ENCODE assay signal across 8 cellular contexts in genomic region chr9:10366171-10366779, GRCh38.
DNase-seq lines count a peak whose midpoint lies in the region; ATAC-seq, FAIRE-seq and TF ChIP-seq lines count a peak whose summit lies in the region.

No MANE protein-coding gene starts in this region.

- H2BK15ac ChIP-seq in H1 (ENCODE audit: low read length): no peak overlapping the region

- no peak for TF ChIP-seq EP300 in H1 (IDR thresholded peaks at IDR 0.05; ENCODE audit: borderline replicate concordance in 1 of 2, low read depth in 2 of 2, low read length in 2 of 2)
- no peak for TF ChIP-seq EP300 in neural cell (conservative IDR thresholded peaks at IDR 0.05; ENCODE audit: poor library complexity, severe bottlenecking)

- H3K4me3 ChIP-seq in H1 (ENCODE audit: extremely low read depth in 1 of 4, insufficient read depth in 2 of 4, low read depth in 3 of 4, low read length in 4 of 4): no peak overlapping the region
- H3K4me3 ChIP-seq in neural cell (ENCODE audit: low read length): no peak overlapping the region

- no peaks in the 10 kb centered on the region for H3K23me2 ChIP-seq in H1 (ENCODE audit: low read depth, low read length)

- H3K27me3 ChIP-seq in H1 (replicated peaks in 1 of 4; ENCODE audit: control insufficient read depth in 3 of 4, extremely low read depth in 1 of 4, insufficient read depth in 3 of 4, low read length in 3 of 4) (no peaks in the 10 kb centered on the region), neural cell (ENCODE audit: insufficient read depth, low read depth, low read length) (no peaks in the 10 kb centered on the region)
- H3K27me3 ChIP-seq in CD4-positive, alpha-beta T cell (ENCODE audit: control insufficient read depth, insufficient read depth, low read length): no peaks in the 10 kb centered on the region

- no peaks in the 10 kb centered on the region for H4K20me1 ChIP-seq in H1 (replicated peaks in 1 of 2; ENCODE audit: control insufficient read depth in 1 of 2, insufficient read depth in 2 of 2, low read length in 2 of 2)
- H4K20me1 ChIP-seq in neural cell (ENCODE audit: insufficient read depth): no peaks in the 10 kb centered on the region

- H2BK20ac ChIP-seq in H1 (ENCODE audit: low read length): no peak overlapping the region

- H2BK12ac ChIP-seq in H1 (ENCODE audit: low read depth, low read length): no peak overlapping the region

- intact Hi-C loops in CD4-positive, alpha-beta T cell (cut with DNase I, micrococcal nuclease): no loop called here
- intact Hi-C loops in posterior cingulate gyrus (cut with DNase I): loop anchor here (2.0 kb wide), 1 partner anchor 953 kb away; no protein-coding TSS in a partner anchor

- no peak overlapping the region for H4K8ac ChIP-seq in H1 (ENCODE audit: extremely low read depth, insufficient read depth, low read length)

- CTCF ChIA-PET in H1 (lab: Charles Lee; ENCODE audit: partially characterized antibody): interaction anchor here (0.6 to 1.4 kb wide), 5 partner anchors 15 to 953 kb away, joined by 3 read pairs; no protein-coding TSS in a partner anchor
- CTCF ChIA-PET in CD4-positive, alpha-beta T cell (lab: Charles Lee): no interaction called here

- TF ChIP-seq RAD21 in H1 (IDR thresholded peaks at IDR 0.05 in 1 of 2, conservative IDR thresholded peaks at IDR 0.05 in 1 of 2; ENCODE audit: low read depth in 2 of 2, low read length in 2 of 2) (peak; percentile 93), neural cell (conservative IDR thresholded peaks at IDR 0.05) (peak; percentile 95)

- H3K23ac ChIP-seq in H1 (ENCODE audit: insufficient read length): no peak overlapping the region

- H3K27me3 Mint-ChIP-seq in CD4-positive, alpha-beta T cell: no peaks in the 10 kb centered on the region

- H3K9ac ChIP-seq in H1 (replicated peaks in 1 of 4; ENCODE audit: extremely low read depth in 1 of 4, low read depth in 3 of 4, low read length in 3 of 4): no peak overlapping the region
- H3K9ac ChIP-seq in neural cell (ENCODE audit: low read length): no peak overlapping the region

- peak in 2 of 3 experiments; percentile 59 to 75; a peak in 3 of 4 replicates for TF ChIP-seq CTCF in H1 (IDR thresholded peaks at IDR 0.05; ENCODE audit: control extremely low read depth in 1 of 3, insufficient read depth in 1 of 3, low read depth in 1 of 3, low read length in 3 of 3)
- TF ChIP-seq CTCF in neural cell (IDR thresholded peaks at IDR 0.05; ENCODE audit: poor library complexity, severe bottlenecking): peak; percentile 89
- no peak for TF ChIP-seq CTCF in CD4-positive, alpha-beta T cell (IDR thresholded peaks at IDR 0.05)

- no peaks in the 10 kb centered on the region for H3K79me1 ChIP-seq in H1 (ENCODE audit: low read depth, low read length)

- H3K36me3 ChIP-seq in H1 (ENCODE audit: control insufficient read depth in 2 of 4, insufficient read depth in 4 of 4, low read length in 3 of 4) (no peaks in the 10 kb centered on the region), neural cell (ENCODE audit: insufficient read depth, low read length) (no peaks in the 10 kb centered on the region)

- DNase-seq in D341Med (ENCODE audit: low spot score) (peak; percentile 41), NCI-H82 (lab: John Stamatoyannopoulos, UW) (peak; percentile 68), H1 (ENCODE audit: low read depth in 1 of 2, low spot score in 2 of 2) (no peak), posterior cingulate gyrus (no peak)
- DNase-seq in CD4-positive, alpha-beta T cell: no peak

- no peak overlapping the region for H2AFZ ChIP-seq in H1 (ENCODE audit: low read length)
- H2AFZ ChIP-seq in neural cell (ENCODE audit: low read depth, low read length): no peak overlapping the region

- H2BK5ac ChIP-seq in H1 (ENCODE audit: low read depth, low read length): no peak overlapping the region

- ATAC-seq in GM19397 (IDR thresholded peaks at IDR 0.05; ENCODE audit: unreplicated experiment): peak; percentile 86
- ATAC-seq in HG03432 (IDR thresholded peaks at IDR 0.05; ENCODE audit: unreplicated experiment): peak; percentile 95
- ATAC-seq in CD4-positive, alpha-beta T cell (ENCODE audit: poor library complexity): no peak

- H3K4ac ChIP-seq in H1 (replicated peaks; ENCODE audit: insufficient read length, low read depth, low read length): no peak overlapping the region

- H2AK5ac ChIP-seq in H1 (ENCODE audit: low read depth, low read length): no peak overlapping the region

- no peak overlapping the region for H3K56ac ChIP-seq in H1 (replicated peaks; ENCODE audit: insufficient read length, low read depth, low read length)

- POLR2A ChIA-PET in H1 (lab: Charles Lee; ENCODE audit: partially characterized antibody): no interaction called here
- POLR2A ChIA-PET in CD4-positive, alpha-beta T cell (lab: Charles Lee): no interaction called here

- no peak overlapping the region for H3K4me3 Mint-ChIP-seq in CD4-positive, alpha-beta T cell

- H4K5ac ChIP-seq in H1 (ENCODE audit: insufficient read length, low read depth, low read length): no peak overlapping the region

- WGBS in H1 (ENCODE audit: extremely low coverage in 1 of 2, insufficient coverage in 1 of 2, insufficient read length in 1 of 2, insufficient replicate concordance in 2 of 2, low coverage in 1 of 2, low lambda C conversion rate in 2 of 2, missing lambda C conversion rate in 1 of 2), 2 experiments: 51% methylated on average over 3 of the region's 3 CpGs; no CpG with 5 or more reads in 1 of the 2 experiments

- no peaks in the 10 kb centered on the region for H3K9me2 ChIP-seq in neural cell (ENCODE audit: insufficient read depth, low read length)

- no peak for TF ChIP-seq POLR2A in H1 (IDR thresholded peaks at IDR 0.05; ENCODE audit: control extremely low read depth in 1 of 2, low read depth in 2 of 2, low read length in 2 of 2)

- no peak overlapping the region for H3K14ac ChIP-seq in H1 (ENCODE audit: insufficient read length)

- peaks cover 2% of the 10 kb centered on the region for H3K9me3 Mint-ChIP-seq in CD4-positive, alpha-beta T cell

- no peak overlapping the region for H3K27ac ChIP-seq in H1 (ENCODE audit: low read depth, low read length)
- H3K27ac ChIP-seq in neural cell (ENCODE audit: low read length): no peak overlapping the region
- no peak overlapping the region for H3K27ac ChIP-seq in CD4-positive, alpha-beta T cell (ENCODE audit: low read depth, low read length)

- no peaks in the 10 kb centered on the region for H3K36me3 Mint-ChIP-seq in CD4-positive, alpha-beta T cell (ENCODE audit: low read depth)

- no peak overlapping the region for H4K91ac ChIP-seq in H1 (replicated peaks; ENCODE audit: insufficient read length, low read length)

- H3F3A ChIP-seq in neural cell (ENCODE audit: insufficient read depth, low read length, poor library complexity, severe bottlenecking): no peaks in the 10 kb centered on the region

- H3K4me1 Mint-ChIP-seq in CD4-positive, alpha-beta T cell (ENCODE audit: low read depth): no peaks in the 10 kb centered on the region

- H3K27ac Mint-ChIP-seq in CD4-positive, alpha-beta T cell: no peak overlapping the region

- H3K4me1 ChIP-seq in H1 (replicated peaks in 1 of 4; ENCODE audit: control insufficient read depth in 3 of 4, insufficient read depth in 4 of 4, low read length in 3 of 4): no peaks in the 10 kb centered on the region

- no peak overlapping the region for H3K4me2 ChIP-seq in H1 (ENCODE audit: insufficient read depth in 1 of 2, low read depth in 2 of 2, low read length in 2 of 2)
- H3K4me2 ChIP-seq in neural cell (ENCODE audit: low read length): no peak overlapping the region

- H2BK120ac ChIP-seq in H1 (replicated peaks; ENCODE audit: low read depth, low read length): no peak overlapping the region

- H3K9me3 ChIP-seq in H1 (ENCODE audit: insufficient read depth in 2 of 2, low read depth in 1 of 2, low read length in 1 of 2) (no peaks in the 10 kb centered on the region), neural cell (ENCODE audit: low read length) (peaks cover 3% of the 10 kb centered on the region)
- no peaks in the 10 kb centered on the region for H3K9me3 ChIP-seq in CD4-positive, alpha-beta T cell (ENCODE audit: control insufficient read depth, low read length)

- no peak overlapping the region for H3K18ac ChIP-seq in H1 (ENCODE audit: extremely low read depth, low read length)

- H3K79me2 ChIP-seq in H1 (ENCODE audit: control insufficient read depth in 1 of 2, insufficient read depth in 2 of 2, low read length in 2 of 2) (no peaks in the 10 kb centered on the region), neural cell (replicated peaks; ENCODE audit: insufficient read depth, low read length) (no peaks in the 10 kb centered on the region)

- peak; percentile 90 for FAIRE-seq in H1 (lab: Jason Lieb, UNC)

TF ChIP-seq in H1, 55 proteins besides CTCF, POLR2A, EP300 and RAD21:
- TF ChIP-seq TEAD4 (IDR thresholded peaks at IDR 0.05; ENCODE audit: low read depth, low read length): 0 out of 2 replicates have a peak, but pooled peaks have one; percentile 27
- TF ChIP-seq TAF7 (optimal IDR thresholded peaks at IDR 0.05; ENCODE audit: borderline replicate concordance, low read depth, low read length): no peak
- no peak for TF ChIP-seq BACH1 (IDR thresholded peaks at IDR 0.05; ENCODE audit: low read length)
TF ChIP-seq in H1: peak in this region for 1.

TF ChIP-seq in neural cell, 6 proteins besides CTCF, POLR2A, EP300 and RAD21 (continues in another document):
- TF ChIP-seq REST (IDR thresholded peaks at IDR 0.05; ENCODE audit: borderline replicate concordance) (no peak), MXI1 (conservative IDR thresholded peaks at IDR 0.05; ENCODE audit: poor library complexity, severe bottlenecking) (no peak), SMC3 (conservative IDR thresholded peaks at IDR 0.05; ENCODE audit: poor library complexity) (peak; percentile 91)

Comparison
In these comparisons a context has a peak if more than half of its experiments do, and no peak if none do; other contexts are left out.
1. DNase-seq: peak in D341Med (single experiment) and NCI-H82 (single experiment); none in H1 (0 of 2), CD4-positive, alpha-beta T cell (0 of 10) and posterior cingulate gyrus (0 of 10).